8 cellular contexts compared by ENCODE assay signal in the genomic region with DNA sequence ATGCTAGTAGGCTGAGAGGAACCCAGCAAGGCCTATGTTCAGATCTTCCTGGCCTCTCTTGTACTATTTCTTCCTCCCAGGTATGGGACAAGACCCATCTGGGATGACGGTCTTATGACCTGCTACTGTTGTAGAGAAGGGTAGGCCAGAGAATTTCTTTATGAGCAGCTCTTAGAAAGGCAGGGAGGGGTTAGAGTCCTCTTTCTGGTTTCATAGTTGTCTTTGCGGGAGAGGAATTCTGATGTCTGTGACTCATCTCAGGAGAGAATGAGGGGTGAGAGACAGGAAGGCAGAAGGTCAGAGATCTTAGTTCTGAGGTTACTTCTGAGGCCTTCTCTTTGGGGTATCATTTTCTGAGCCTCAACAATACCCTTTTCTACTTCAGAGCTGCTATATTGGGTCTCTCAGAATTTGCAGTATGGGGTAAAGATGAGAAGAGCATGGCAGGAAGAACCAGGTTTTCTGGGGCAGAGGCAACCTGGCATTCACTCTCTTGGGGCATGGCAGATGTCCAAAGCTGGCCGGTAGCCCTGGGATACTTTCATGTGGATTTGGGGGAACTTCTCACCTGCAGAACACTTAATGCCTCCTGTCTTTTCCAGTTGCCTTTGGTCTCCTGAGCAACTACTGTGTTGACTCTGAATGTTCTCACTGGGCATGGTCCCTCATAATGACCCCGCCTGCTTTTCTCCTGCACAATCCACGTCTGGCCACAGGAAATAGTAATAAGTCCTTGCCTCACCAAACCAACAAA.
A peak's percentile ranks its signal among the peaks of the same experiment; 100 is the strongest.
DNase-seq lines count a peak whose midpoint lies in the region; ATAC-seq, FAIRE-seq and TF ChIP-seq lines count a peak whose summit lies in the region.

No MANE protein-coding gene starts in this region.

- FAIRE-seq in bronchial epithelial cell (lab: Jason Lieb, UNC), result no peak

- no peak for TF ChIP-seq POLR2A in transverse colon (IDR thresholded peaks at IDR 0.05)

- H3K9me3 Mint-ChIP-seq in activated T-cell treated with anti-CD3 and anti-CD28 coated beads, Interleukin-2, amount 50 U/mL, for 72 hours, result peaks cover 0 to 3% of the 10 kb centered on the region in 2 donors

- ATAC-seq in activated T-cell treated with anti-CD3 and anti-CD28 coated beads, Interleukin-2, amount 50 U/mL, for 72 hours (replicated peaks in 1 of 2), result peak; percentile 58 to 65
- ATAC-seq in HG03108 (IDR thresholded peaks at IDR 0.05; ENCODE audit: unreplicated experiment), result peak; percentile 92

- no peak for TF ChIP-seq EP300 in transverse colon (IDR thresholded peaks at IDR 0.05; ENCODE audit: low read depth)

- in situ Hi-C loops in transverse colon (cut with MboI; ENCODE audit: low pct_ligation_motif_present in 1 of 4, low pct_unique_long_range_greater_than_20kb in 1 of 4, low sequenced_read_pairs in 3 of 4), result no loop called here

- H3K27ac Mint-ChIP-seq in activated T-cell treated with anti-CD3 and anti-CD28 coated beads, Interleukin-2, amount 50 U/mL, for 72 hours, result no peak overlapping the region

- H3K27me3 ChIP-seq in bronchial epithelial cell (ENCODE audit: control insufficient read depth, insufficient read depth, low read length), result no peaks in the 10 kb centered on the region
- H3K27me3 ChIP-seq in transverse colon, result no peaks in the 10 kb centered on the region

- 72 to 92% methylated on average over 2 to 5 of the region's 5 CpGs for WGBS in transverse colon (ENCODE audit: low coverage in 1 of 2), 2 donors

- intact Hi-C loops in transverse colon (cut with DNase I; ENCODE audit: low total_unique reads), result no loop called here

- H3K4me1 ChIP-seq in transverse colon, result peaks cover 0 to 34% (median 2%) of the 10 kb centered on the region in 4 donors

- H3K4me3 ChIP-seq in bronchial epithelial cell (ENCODE audit: low read depth, low read length) (no peak overlapping the region), transverse colon (no peak overlapping the region)

- peaks cover 23% of the 10 kb centered on the region for H3K4me1 Mint-ChIP-seq in activated T-cell treated with anti-CD3 and anti-CD28 coated beads, Interleukin-2, amount 50 U/mL, for 72 hours (ENCODE audit: low read depth)

- no peaks in the 10 kb centered on the region for H3K9me3 ChIP-seq in transverse colon

- H3K36me3 Mint-ChIP-seq in activated T-cell treated with anti-CD3 and anti-CD28 coated beads, Interleukin-2, amount 50 U/mL, for 72 hours (ENCODE audit: insufficient read depth in 2 of 2), result peaks cover 0 to 3% of the 10 kb centered on the region in 2 donors

- peak overlapping the region in 1 of 2 donors; percentile 1 for H3K4me3 Mint-ChIP-seq in activated T-cell treated with anti-CD3 and anti-CD28 coated beads, Interleukin-2, amount 50 U/mL, for 72 hours

- no peaks in the 10 kb centered on the region for H3K36me3 ChIP-seq in bronchial epithelial cell (ENCODE audit: control insufficient read depth, insufficient read depth, low read length)
- H3K36me3 ChIP-seq in transverse colon, result no peaks in the 10 kb centered on the region

- no peak for DNase-seq in activated T-cell treated with anti-CD3 and anti-CD28 coated beads, Interleukin-2, amount 50 U/mL, for 72 hours
- no peak for DNase-seq in activated T-cell treated with anti-CD3 and anti-CD28 coated beads for 4 hours
- peak; percentile 11 for DNase-seq in bronchial epithelial cell (ENCODE audit: low read depth)
- DNase-seq in transverse colon, result no peak
- DNase-seq in NCI-H1417 treated with DMSO at 0.1 percent for 48 hours (lab: John Stamatoyannopoulos, UW), result no peak
- no peak for DNase-seq in NCI-H2227 (lab: John Stamatoyannopoulos, UW; ENCODE audit: unreplicated experiment)
- no peak for DNase-seq in activated CD8-positive, alpha-beta memory T cell treated with anti-CD3 and anti-CD28 coated beads for 24 hours

- TF ChIP-seq CTCF in bronchial epithelial cell (IDR thresholded peaks at IDR 0.05; ENCODE audit: insufficient read depth, low read length, severe bottlenecking) (no peak), transverse colon (IDR thresholded peaks at IDR 0.05) (no peak)

- H3K27me3 Mint-ChIP-seq in activated T-cell treated with anti-CD3 and anti-CD28 coated beads, Interleukin-2, amount 50 U/mL, for 72 hours (ENCODE audit: low read depth), result no peaks in the 10 kb centered on the region

- H3K27ac ChIP-seq in transverse colon, result peak overlapping the region; percentile 19 to 59 (median 31)
